Comparison of ENCODE assay signal across 23 cellular contexts in genomic region chr13:111633401-111633800, GRCh38.
A peak's percentile ranks its signal among the peaks of the same experiment; 100 is the strongest.
DNase-seq lines count a peak whose midpoint lies in the region; ATAC-seq, FAIRE-seq and TF ChIP-seq lines count a peak whose summit lies in the region.
"Had no signal": no experiment of that assay in that cellular context is flagged by ENCODE, and none has a peak within 500 bp of the region (broad histone marks: within the 10 kb centered on the region; RNA-seq: fewer than 3 reads in every experiment).

No MANE protein-coding gene starts in this region.

- TF ChIP-seq EP300 in H1 (IDR thresholded peaks at IDR 0.05; ENCODE audit: borderline replicate concordance in 1 of 2, low read depth in 2 of 2, low read length in 2 of 2), result no peak

- H3K27me3 Mint-ChIP-seq in GM23338 (ENCODE audit: insufficient read depth, low read depth, poor library complexity) (peaks cover 14% of the 10 kb centered on the region), neural progenitor cell (ENCODE audit: insufficient read depth, low read depth) (peaks cover 9% of the 10 kb centered on the region), HFFc6 (ENCODE audit: insufficient read depth) (no peaks in the 10 kb centered on the region)
- H3K27me3 Mint-ChIP-seq: CD4-positive, CD25-positive, alpha-beta regulatory T cell; CD8-positive, alpha-beta memory T cell had no signal

- H3K14ac ChIP-seq in H1 (ENCODE audit: insufficient read length), result no peak overlapping the region

- 96% methylated on average over 3 of the region's 4 CpGs for WGBS in HUES64
- 83% methylated on average over 4 of the region's 4 CpGs; no CpG with 5 or more reads in 1 of the 2 experiments for WGBS in H1 (ENCODE audit: extremely low coverage in 1 of 2, insufficient coverage in 1 of 2, insufficient read length in 1 of 2, insufficient replicate concordance in 2 of 2, low coverage in 1 of 2, low lambda C conversion rate in 2 of 2, missing lambda C conversion rate in 1 of 2), 2 experiments

- no peak overlapping the region for H2BK12ac ChIP-seq in H1 (ENCODE audit: low read depth, low read length)

- intact Hi-C loops in left cardiac atrium (cut with DNase I), result no loop called here

- peaks cover 49% of the 10 kb centered on the region for H3K4me1 Mint-ChIP-seq in GM23338
- peaks cover 39% of the 10 kb centered on the region for H3K4me1 Mint-ChIP-seq in neural progenitor cell
- no peaks in the 10 kb centered on the region for H3K4me1 Mint-ChIP-seq in HFFc6 (ENCODE audit: low read depth)
- H3K4me1 Mint-ChIP-seq: CD4-positive, CD25-positive, alpha-beta regulatory T cell; CD8-positive, alpha-beta memory T cell had no signal

- no peaks in the 10 kb centered on the region for H3K23me2 ChIP-seq in H1 (ENCODE audit: low read depth, low read length)

- H3K18ac ChIP-seq in H1 (ENCODE audit: extremely low read depth, low read length), result no peak overlapping the region

- H4K8ac ChIP-seq in H1 (ENCODE audit: extremely low read depth, insufficient read depth, low read length), result no peak overlapping the region

- H3K9me2 ChIP-seq in GM23338 (ENCODE audit: insufficient read depth), result no peaks in the 10 kb centered on the region

- no peak overlapping the region for H3K4ac ChIP-seq in H1 (replicated peaks; ENCODE audit: insufficient read length, low read depth, low read length)

- TF ChIP-seq POLR2A in H1 (IDR thresholded peaks at IDR 0.05; ENCODE audit: control extremely low read depth in 1 of 2, low read depth in 2 of 2, low read length in 2 of 2), result no peak

- TF ChIP-seq CTCF in GM23338 (conservative IDR thresholded peaks at IDR 0.05; ENCODE audit: low read depth in 2 of 2) (no peak), H1 (IDR thresholded peaks at IDR 0.05; ENCODE audit: control extremely low read depth in 1 of 3, insufficient read depth in 1 of 3, low read depth in 1 of 3, low read length in 3 of 3) (no peak), neural progenitor cell (IDR thresholded peaks at IDR 0.05) (no peak), HFFc6 (IDR thresholded peaks at IDR 0.05) (no peak)

- H3K9ac ChIP-seq in HUES64 (ENCODE audit: low read depth, low read length) (no peak overlapping the region), H1 (replicated peaks in 1 of 4; ENCODE audit: extremely low read depth in 1 of 4, low read depth in 3 of 4, low read length in 3 of 4) (no peak overlapping the region; a peak in 1 of 7 replicates), neural progenitor cell (no peak overlapping the region)

- H3K9me3 Mint-ChIP-seq in GM23338 (no peaks in the 10 kb centered on the region), neural progenitor cell (no peaks in the 10 kb centered on the region), HFFc6 (peaks cover 65% of the 10 kb centered on the region)

- H3K56ac ChIP-seq in H1 (replicated peaks; ENCODE audit: insufficient read length, low read depth, low read length), result no peak overlapping the region

- no peak overlapping the region for H4K91ac ChIP-seq in H1 (replicated peaks; ENCODE audit: insufficient read length, low read length)

- H3K27me3 ChIP-seq in GM23338 (ENCODE audit: insufficient read depth), result no peaks in the 10 kb centered on the region
- H3K27me3 ChIP-seq in HUES64 (ENCODE audit: insufficient read depth, low read length), result no peaks in the 10 kb centered on the region
- H3K27me3 ChIP-seq in H1 (replicated peaks in 1 of 4; ENCODE audit: control insufficient read depth in 3 of 4, extremely low read depth in 1 of 4, insufficient read depth in 3 of 4, low read length in 3 of 4), result no peaks in the 10 kb centered on the region; a peak in 1 of 7 replicates
- H3K27me3 ChIP-seq in neural progenitor cell, result peaks cover 4% of the 10 kb centered on the region

- H4K20me1 ChIP-seq in GM23338 (replicated peaks; ENCODE audit: insufficient read depth) (no peaks in the 10 kb centered on the region), H1 (replicated peaks in 1 of 2; ENCODE audit: control insufficient read depth in 1 of 2, insufficient read depth in 2 of 2, low read length in 2 of 2) (no peaks in the 10 kb centered on the region), neural progenitor cell (ENCODE audit: low read depth) (no peaks in the 10 kb centered on the region)

- peak overlapping the region; percentile 23; the same call in 1 of the 3 replicates for H3K4me3 Mint-ChIP-seq in GM23338
- no peak overlapping the region for H3K4me3 Mint-ChIP-seq in neural progenitor cell
- no peak overlapping the region for H3K4me3 Mint-ChIP-seq in HFFc6
- H3K4me3 Mint-ChIP-seq: CD4-positive, CD25-positive, alpha-beta regulatory T cell; CD8-positive, alpha-beta memory T cell had no signal

- H2BK15ac ChIP-seq in H1 (ENCODE audit: low read length), result no peak overlapping the region

- H3K79me1 ChIP-seq in H1 (ENCODE audit: low read depth, low read length), result no peaks in the 10 kb centered on the region

- POLR2A ChIA-PET in H1 (lab: Charles Lee; ENCODE audit: partially characterized antibody), result interaction anchor here (0.9 to 1.7 kb wide), 2 partner anchors 13 to 25 kb away, joined by 3 read pairs; no protein-coding TSS in a partner anchor

- H3K4me3 ChIP-seq in GM23338 (no peak overlapping the region), HUES64 (ENCODE audit: low read length) (no peak overlapping the region), H1 (ENCODE audit: extremely low read depth in 1 of 4, insufficient read depth in 2 of 4, low read depth in 3 of 4, low read length in 4 of 4) (no peak overlapping the region), neural progenitor cell (no peak overlapping the region)
- H3K4me3 ChIP-seq: A549 had no signal

- H3K4me2 ChIP-seq in GM23338, result peak overlapping the region; percentile 55
- peak overlapping the region in 1 of 2 experiments; percentile 48; a peak in 1 of 4 replicates for H3K4me2 ChIP-seq in H1 (ENCODE audit: insufficient read depth in 1 of 2, low read depth in 2 of 2, low read length in 2 of 2)
- peak overlapping the region; percentile 29 for H3K4me2 ChIP-seq in neural progenitor cell
- H3K4me2 ChIP-seq: A549 had no signal

- H2AFZ ChIP-seq in GM23338 (no peak overlapping the region), H1 (ENCODE audit: low read length) (0 out of 2 replicates have a peak overlapping the region, but pooled peaks have one; percentile 25), neural progenitor cell (replicated peaks) (peak overlapping the region; percentile 64)

- H2BK120ac ChIP-seq in H1 (replicated peaks; ENCODE audit: low read depth, low read length), result no peak overlapping the region

- H3K36me3 Mint-ChIP-seq in GM23338 (ENCODE audit: low read depth) (no peaks in the 10 kb centered on the region), neural progenitor cell (no peaks in the 10 kb centered on the region), HFFc6 (ENCODE audit: low read depth) (peaks cover 4% of the 10 kb centered on the region; the same call in 1 of the 2 replicates)
- H3K36me3 Mint-ChIP-seq: CD4-positive, CD25-positive, alpha-beta regulatory T cell; CD8-positive, alpha-beta memory T cell had no signal

- no peaks in the 10 kb centered on the region for H3K79me2 ChIP-seq in GM23338 (replicated peaks; ENCODE audit: insufficient read depth)
- H3K79me2 ChIP-seq in H1 (ENCODE audit: control insufficient read depth in 1 of 2, insufficient read depth in 2 of 2, low read length in 2 of 2), result no peaks in the 10 kb centered on the region
- H3K79me2 ChIP-seq in neural progenitor cell (ENCODE audit: low read depth), result no peaks in the 10 kb centered on the region

- ATAC-seq in GM23338 (no peak), HG03139 (IDR thresholded peaks at IDR 0.05; ENCODE audit: unreplicated experiment) (no peak), left cardiac atrium (no peak)
- ATAC-seq: A549 had no signal

- no peak overlapping the region for H4K5ac ChIP-seq in H1 (ENCODE audit: insufficient read length, low read depth, low read length)

- no peak overlapping the region for H3K23ac ChIP-seq in H1 (ENCODE audit: insufficient read length)

- H2BK5ac ChIP-seq in H1 (ENCODE audit: low read depth, low read length), result peak overlapping the region; percentile 36; the same call in 1 of the 2 replicates

- no peak for DNase-seq in GM23338 (ENCODE audit: low spot score)
- DNase-seq in H1 (ENCODE audit: low read depth in 1 of 2, low spot score in 2 of 2), result no peak
- DNase-seq in neural progenitor cell (ENCODE audit: low spot score), result no peak
- no peak for DNase-seq in HFFc6
- no peak for DNase-seq in left cardiac atrium
- DNase-seq in mucosa of gallbladder (ENCODE audit: low spot score), result no peak
- DNase-seq: 8988T; ACHN; AML-193; C1 segment of cervical spinal cord; CD4-positive, CD25-positive, alpha-beta regulatory T cell; CD8-positive, alpha-beta memory T cell; DMS 273 treated with DMSO at 0.1 percent for 48 hours; DMS79 treated with DMSO at 0.1 percent for 48 hours; GF-D8; GOT3; HCEC 1CT had no signal

- H3K36me3 ChIP-seq in GM23338 (ENCODE audit: insufficient read depth) (no peaks in the 10 kb centered on the region), HUES64 (ENCODE audit: insufficient read depth, low read length) (no peaks in the 10 kb centered on the region), H1 (ENCODE audit: control insufficient read depth in 2 of 4, insufficient read depth in 4 of 4, low read length in 3 of 4) (no peaks in the 10 kb centered on the region), neural progenitor cell (no peaks in the 10 kb centered on the region)

- CTCF ChIA-PET in H1 (lab: Charles Lee; ENCODE audit: partially characterized antibody), result interaction anchor here (0.8 to 1.3 kb wide), 5 partner anchors 10 to 159 kb away, joined by 3 to 7 read pairs (median 3); no protein-coding TSS in a partner anchor

- FAIRE-seq in H1 (lab: Jason Lieb, UNC), result no peak
- FAIRE-seq: A549, D721Med, GM12891, GM18507 had no signal

- H3K4me1 ChIP-seq in GM23338 (ENCODE audit: insufficient read depth) (peaks cover 33% of the 10 kb centered on the region), HUES64 (ENCODE audit: insufficient read depth, low read length) (peaks cover 33% of the 10 kb centered on the region), H1 (replicated peaks in 1 of 4; ENCODE audit: control insufficient read depth in 3 of 4, insufficient read depth in 4 of 4, low read length in 3 of 4) (peaks cover 5 to 28% (median 19%) of the 10 kb centered on the region in 4 experiments), neural progenitor cell (peaks cover 5% of the 10 kb centered on the region)
- H3K4me1 ChIP-seq: A549 had no signal

- H3K27ac ChIP-seq in GM23338 (ENCODE audit: low read depth) (no peak overlapping the region), HUES64 (ENCODE audit: low read depth, low read length) (peak overlapping the region; percentile 56; the same call in 1 of the 2 replicates), H1 (ENCODE audit: low read depth, low read length) (no peak overlapping the region), neural progenitor cell (no peak overlapping the region)
- H3K27ac ChIP-seq: A549 had no signal

- H3F3A ChIP-seq in GM23338 (replicated peaks; ENCODE audit: low read depth) (no peaks in the 10 kb centered on the region), neural progenitor cell (ENCODE audit: low read depth) (no peaks in the 10 kb centered on the region)

- no peak overlapping the region for H2AK5ac ChIP-seq in H1 (ENCODE audit: low read depth, low read length)

- no peak overlapping the region for H2BK20ac ChIP-seq in H1 (ENCODE audit: low read length)

- TF ChIP-seq RAD21 in H1 (IDR thresholded peaks at IDR 0.05 in 1 of 2, conservative IDR thresholded peaks at IDR 0.05 in 1 of 2; ENCODE audit: low read depth in 2 of 2, low read length in 2 of 2), result no peak

- H3K27ac Mint-ChIP-seq in GM23338 (peak overlapping the region; percentile 71; the same call in 1 of the 2 replicates), neural progenitor cell (no peak overlapping the region), HFFc6 (no peak overlapping the region)
- H3K27ac Mint-ChIP-seq: CD4-positive, CD25-positive, alpha-beta regulatory T cell; CD8-positive, alpha-beta memory T cell had no signal

- H3K9me3 ChIP-seq in HUES64 (ENCODE audit: insufficient read depth, low read depth, low read length) (no peaks in the 10 kb centered on the region), H1 (ENCODE audit: insufficient read depth in 2 of 2, low read depth in 1 of 2, low read length in 1 of 2) (no peaks in the 10 kb centered on the region), neural progenitor cell (ENCODE audit: low read depth) (no peaks in the 10 kb centered on the region)
- H3K9me3 ChIP-seq: A549 had no signal
